Comparison of ENCODE assay signal across 10 cellular contexts in the genomic region with DNA sequence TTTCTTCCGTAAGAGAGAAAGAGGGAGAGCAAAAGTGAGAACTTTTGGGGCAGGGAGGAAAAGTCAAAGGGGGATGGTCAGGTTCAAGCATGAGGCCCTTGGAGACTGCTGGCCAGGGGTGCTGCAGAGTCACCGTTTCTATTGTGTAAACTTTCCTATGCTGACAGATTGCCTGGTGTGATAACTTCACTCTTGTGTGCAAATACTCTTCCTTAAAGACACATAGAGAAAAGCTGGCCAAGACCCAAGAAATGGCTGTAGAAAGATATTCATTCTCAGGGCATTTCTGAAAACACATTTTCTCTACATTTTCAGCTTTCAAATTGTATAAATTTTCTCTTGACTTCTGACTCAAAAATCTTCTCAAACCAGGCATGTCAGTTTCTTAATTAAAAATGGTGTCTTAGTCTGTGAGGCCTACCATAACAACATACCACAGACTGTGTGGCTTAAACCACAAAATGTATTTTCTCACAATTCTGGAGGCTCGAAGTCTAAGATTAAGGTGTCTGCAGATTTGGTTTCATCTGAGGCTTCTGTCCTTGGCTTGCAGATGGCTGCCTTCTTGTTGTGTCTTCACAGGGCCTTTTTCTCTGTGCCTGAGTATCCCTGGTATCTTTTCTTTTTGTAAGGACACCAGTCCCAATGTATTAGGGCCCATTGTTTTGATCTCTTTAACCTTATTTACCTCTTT.
DNase-seq lines count a peak whose midpoint lies in the region; ATAC-seq, FAIRE-seq and TF ChIP-seq lines count a peak whose summit lies in the region.
"Had no signal": no experiment of that assay in that cellular context is flagged by ENCODE, and none has a peak within 500 bp of the region (broad histone marks: within the 10 kb centered on the region; RNA-seq: fewer than 3 reads in every experiment).

No MANE protein-coding gene starts in this region.

- peaks cover 28% of the 10 kb centered on the region for H3K4me1 Mint-ChIP-seq in chondrocyte (ENCODE audit: low read depth)

- no peaks in the 10 kb centered on the region for H3K79me2 ChIP-seq in osteoblast (ENCODE audit: insufficient read depth, low read length)

- peak overlapping the region; percentile 67 for H3K27ac ChIP-seq in osteoblast (ENCODE audit: low read depth, low read length)

- DNase-seq in EH (ENCODE audit: low read depth): peak; percentile 76
- peak; percentile 22 for DNase-seq in NOMO-1 treated with DMSO at 0.1 percent for 48 hours (lab: John Stamatoyannopoulos, UW; ENCODE audit: unreplicated experiment)
- DNase-seq in chondrocyte (ENCODE audit: low spot score): no peak
- no peak for DNase-seq in osteoblast (ENCODE audit: insufficient read length, low spot score, missing footprints)
- DNase-seq in nucleus accumbens (lab: John Stamatoyannopoulos, UW): no peak
- no peak for DNase-seq in stimulated activated CD4-positive, alpha-beta T cell treated with anti-CD3 and anti-CD28 coated beads, Interleukin-4, amount 100 ng/mL, for 4 hours
- DNase-seq in urothelium cell line (ENCODE audit: low spot score): no peak

- no peak for FAIRE-seq in urothelium cell line (lab: Jason Lieb, UNC)
- FAIRE-seq: H1 had no signal

- no peak overlapping the region for H3K4me3 Mint-ChIP-seq in chondrocyte (ENCODE audit: unreplicated experiment)
- H3K4me3 Mint-ChIP-seq: activated naive CD4-positive, alpha-beta T cell treated with anti-CD3 and anti-CD28 coated beads, Interleukin-2, amount 50 U/mL, for 24 hours had no signal

- peaks cover 9% of the 10 kb centered on the region for H3K9me3 Mint-ChIP-seq in chondrocyte (ENCODE audit: low read depth)

- H3K27me3 ChIP-seq in osteoblast (ENCODE audit: insufficient read depth, low read length): no peaks in the 10 kb centered on the region

- peaks cover 18% of the 10 kb centered on the region for H3K4me1 ChIP-seq in osteoblast (ENCODE audit: insufficient read depth, low read length)

- H4K20me1 ChIP-seq in osteoblast (ENCODE audit: insufficient read depth, low read length): no peaks in the 10 kb centered on the region

- no peaks in the 10 kb centered on the region for H3K36me3 Mint-ChIP-seq in chondrocyte (ENCODE audit: low read depth)

- H3K4me2 ChIP-seq in osteoblast (ENCODE audit: insufficient read depth, low read length): peak overlapping the region; percentile 24

- H3K36me3 ChIP-seq in osteoblast (ENCODE audit: insufficient read depth, low read length): no peaks in the 10 kb centered on the region

- H3K9me3 ChIP-seq in osteoblast (ENCODE audit: low read depth, low read length): no peaks in the 10 kb centered on the region

- H3K4me3 ChIP-seq in osteoblast (ENCODE audit: insufficient read depth, low read length): no peak overlapping the region

- TF ChIP-seq CTCF in chondrocyte (IDR thresholded peaks at IDR 0.05) (no peak), osteoblast (IDR thresholded peaks at IDR 0.05; ENCODE audit: extremely low read depth, low read depth, low read length) (no peak)

- H3K27me3 Mint-ChIP-seq in chondrocyte (ENCODE audit: low read depth): no peaks in the 10 kb centered on the region
- H3K27me3 Mint-ChIP-seq: activated naive CD4-positive, alpha-beta T cell treated with anti-CD3 and anti-CD28 coated beads, Interleukin-2, amount 50 U/mL, for 24 hours had no signal

- peak overlapping the region; percentile 61 for H2AFZ ChIP-seq in osteoblast (ENCODE audit: low read length)

- peak overlapping the region; percentile 89 for H3K27ac Mint-ChIP-seq in chondrocyte (ENCODE audit: unreplicated experiment)
- H3K27ac Mint-ChIP-seq: activated naive CD4-positive, alpha-beta T cell treated with anti-CD3 and anti-CD28 coated beads, Interleukin-2, amount 50 U/mL, for 24 hours had no signal

- ATAC-seq in HG03378 (IDR thresholded peaks at IDR 0.05; ENCODE audit: unreplicated experiment): no peak

Comparison
In these comparisons a context has a peak if more than half of its experiments do, and no peak if none do; other contexts are left out.
1. DNase-seq: peak in EH (single experiment) and NOMO-1 treated with DMSO at 0.1 percent for 48 hours (single experiment); none in chondrocyte (single experiment), osteoblast (single experiment), nucleus accumbens (0 of 56), stimulated activated CD4-positive, alpha-beta T cell treated with anti-CD3 and anti-CD28 coated beads, Interleukin-4, amount 100 ng/mL, for 4 hours (0 of 2) and urothelium cell line (single experiment).